Comparison of ENCODE assay signal across 22 cellular contexts in genomic region chr12:112564160-112564559, GRCh38.
A peak's percentile ranks its signal among the peaks of the same experiment; 100 is the strongest.
DNase-seq lines count a peak whose midpoint lies in the region; ATAC-seq and TF ChIP-seq lines count a peak whose summit lies in the region.
"Had no signal": no experiment of that assay in that cellular context is flagged by ENCODE, and none has a peak within 500 bp of the region (broad histone marks: within the 10 kb centered on the region; RNA-seq: fewer than 3 reads in every experiment).

No MANE protein-coding gene starts in this region.

- ATAC-seq in SK-N-SH treated with all-trans-retinoic acid at 6 μM for 48 hours (no peak), HG03439 (IDR thresholded peaks at IDR 0.05; ENCODE audit: unreplicated experiment) (no peak)
- ATAC-seq: activated naive CD8-positive, alpha-beta T cell treated with anti-CD3 and anti-CD28 coated beads, Interleukin-2, amount 50 U/mL, for 24 hours; esophagus mucosa; gastrocnemius medialis; lower lobe of right lung had no signal

- POLR2A ChIA-PET in SK-N-SH (lab: Yijun Ruan, JAX), result no interaction called here

- peak; percentile 24; the same call in 1 of the 2 replicates for TF ChIP-seq CTCF in SK-N-SH (IDR thresholded peaks at IDR 0.05)
- peak; percentile 18 for TF ChIP-seq CTCF in GM13977 (IDR thresholded peaks at IDR 0.05; ENCODE audit: extremely low read depth, insufficient read depth, missing control alignments)
- TF ChIP-seq CTCF in OCI-LY3 (IDR thresholded peaks at IDR 0.05; ENCODE audit: low read depth, low read length), result peak; percentile 33
- TF ChIP-seq CTCF in prostate gland (IDR thresholded peaks at IDR 0.05), result no peak

- H4K20me1 ChIP-seq in SK-N-SH (ENCODE audit: insufficient read depth) (no peaks in the 10 kb centered on the region), OCI-LY3 (ENCODE audit: insufficient read depth, low read length) (no peaks in the 10 kb centered on the region; the same call in 1 of the 2 replicates)

- H3K4me2 ChIP-seq in SK-N-SH (no peak overlapping the region), OCI-LY3 (ENCODE audit: low read length) (no peak overlapping the region)

- H3K9me2 ChIP-seq in SK-N-SH, result no peaks in the 10 kb centered on the region

- TF ChIP-seq RAD21 in SK-N-SH (IDR thresholded peaks at IDR 0.05; ENCODE audit: low read length), result no peak

- TF ChIP-seq EP300 in SK-N-SH (IDR thresholded peaks at IDR 0.05; ENCODE audit: borderline replicate concordance in 1 of 2, low read depth in 1 of 2, low read length in 1 of 2), result no peak

- no peak for DNase-seq in SK-N-SH
- DNase-seq in GM13977 (ENCODE audit: low spot score), result no peak
- peak; percentile 43 for DNase-seq in mesenteric fat pad (ENCODE audit: low spot score)
- DNase-seq in prostate gland (ENCODE audit: low spot score), result no peak
- DNase-seq in NCI-H2081 (lab: John Stamatoyannopoulos, UW), result no peak
- DNase-seq: activated gamma-delta T cell; activated naive CD8-positive, alpha-beta T cell treated with anti-CD3 and anti-CD28 coated beads, Interleukin-2, amount 50 U/mL, for 24 hours; Caco-2; gastrocnemius medialis; Kasumi-1; lower lobe of right lung; NCI-H1092; NCI-H2029; NCI-H446 treated with DMSO at 0.1 percent for 48 hours; small intestine; stimulated activated CD4-positive, alpha-beta T cell treated with anti-CD3 and anti-CD28 coated beads, Interleukin-4, amount 100 ng/mL, for 1 hour had no signal

- H3K36me3 ChIP-seq in SK-N-SH (replicated peaks in 1 of 2; ENCODE audit: control insufficient read depth in 1 of 2, insufficient read depth in 2 of 2, low read length in 1 of 2) (no peaks in the 10 kb centered on the region), OCI-LY3 (replicated peaks; ENCODE audit: low read depth, low read length) (no peaks in the 10 kb centered on the region), prostate gland (no peaks in the 10 kb centered on the region)
- H3K36me3 ChIP-seq: gastrocnemius medialis, lower lobe of right lung, neutrophil, tibial nerve had no signal

- WGBS in SK-N-SH (ENCODE audit: low lambda C conversion rate), result 28% methylated on average over 3 of the region's 6 CpGs
- WGBS in prostate gland, result 54% methylated on average over 6 of the region's 6 CpGs

- H3K4me3 ChIP-seq in SK-N-SH (ENCODE audit: low read depth in 2 of 2, low read length in 1 of 2) (no peak overlapping the region), OCI-LY3 (ENCODE audit: low read length) (no peak overlapping the region), prostate gland (no peak overlapping the region)
- H3K4me3 ChIP-seq: gastrocnemius medialis, lower lobe of right lung, tibial nerve had no signal

- H3K9me3 ChIP-seq in SK-N-SH (no peaks in the 10 kb centered on the region), OCI-LY3 (ENCODE audit: insufficient read depth, low read length) (no peaks in the 10 kb centered on the region), prostate gland (no peaks in the 10 kb centered on the region)
- H3K9me3 ChIP-seq: Caco-2, gastrocnemius medialis, lower lobe of right lung, neutrophil had no signal

- intact Hi-C loops in prostate gland (cut with DNase I), result no loop called here

- in situ Hi-C loops in GM13977 (cut with MboI; ENCODE audit: low pct_unique_long_range_greater_than_20kb, low sequenced_read_pairs, unreplicated experiment), result no loop called here

- H3K9ac ChIP-seq in SK-N-SH (no peak overlapping the region), OCI-LY3 (ENCODE audit: low read length) (no peak overlapping the region)

- no peaks in the 10 kb centered on the region; a peak in 1 of 4 replicates for H3K4me1 ChIP-seq in SK-N-SH (ENCODE audit: control insufficient read depth in 1 of 2, insufficient read depth in 2 of 2, low read depth in 1 of 2, low read length in 1 of 2)
- no peaks in the 10 kb centered on the region for H3K4me1 ChIP-seq in OCI-LY3 (ENCODE audit: low read length)
- H3K4me1 ChIP-seq in prostate gland (replicated peaks), result no peaks in the 10 kb centered on the region
- H3K4me1 ChIP-seq: Caco-2, gastrocnemius medialis, lower lobe of right lung, tibial nerve had no signal

- H3F3A ChIP-seq in SK-N-SH (replicated peaks; ENCODE audit: insufficient read depth), result no peaks in the 10 kb centered on the region

- H2AFZ ChIP-seq in SK-N-SH (ENCODE audit: low read depth) (no peak overlapping the region), OCI-LY3 (ENCODE audit: low read depth, low read length) (no peak overlapping the region)

- TF ChIP-seq POLR2A in prostate gland (IDR thresholded peaks at IDR 0.05), result no peak

- no peaks in the 10 kb centered on the region for H3K79me2 ChIP-seq in SK-N-SH (ENCODE audit: insufficient read depth)
- no peaks in the 10 kb centered on the region for H3K79me2 ChIP-seq in OCI-LY3 (ENCODE audit: low read length)

- H3K27ac ChIP-seq in SK-N-SH (ENCODE audit: low read depth in 2 of 2, low read length in 1 of 2), result no peak overlapping the region
- H3K27ac ChIP-seq in OCI-LY3 (ENCODE audit: low read length), result no peak overlapping the region
- no peak overlapping the region for H3K27ac ChIP-seq in prostate gland
- H3K27ac ChIP-seq: gastrocnemius medialis, lower lobe of right lung, neutrophil, tibial nerve had no signal

- CTCF ChIA-PET in SK-N-SH (lab: Yijun Ruan, JAX), result interaction anchor here (0.6 to 3.2 kb wide), 5 partner anchors 10 to 29 kb away, joined by 3 to 13 read pairs (median 3); no protein-coding TSS in a partner anchor

- no peaks in the 10 kb centered on the region for H3K27me3 ChIP-seq in SK-N-SH (ENCODE audit: insufficient read depth)
- H3K27me3 ChIP-seq in OCI-LY3 (ENCODE audit: low read depth, low read length), result peaks cover 5% of the 10 kb centered on the region; the same call in 1 of the 2 replicates
- no peaks in the 10 kb centered on the region for H3K27me3 ChIP-seq in prostate gland (replicated peaks; ENCODE audit: insufficient read depth)
- H3K27me3 ChIP-seq: gastrocnemius medialis, neutrophil, tibial nerve had no signal

TF ChIP-seq in SK-N-SH, 30 proteins besides CTCF, POLR2A, EP300 and RAD21:
- TF ChIP-seq EZH2phosphoT487 (IDR thresholded peaks at IDR 0.05; ENCODE audit: borderline replicate concordance, low read depth) (no peak), TCF12 (IDR thresholded peaks at IDR 0.05) (no peak), FOXM1 (IDR thresholded peaks at IDR 0.05; ENCODE audit: low read depth) (no peak)

TF ChIP-seq in SK-N-SH treated with all-trans-retinoic acid at 6 μM for 48 hours, 23 proteins besides CTCF, POLR2A, EP300 and RAD21 (continues in another document):
- TF ChIP-seq TCF4 (CRISPR knock-in tag; IDR thresholded peaks at IDR 0.05; ENCODE audit: borderline replicate concordance) (no peak), RARB (CRISPR knock-in tag; IDR thresholded peaks at IDR 0.05) (no peak), ARNTL (CRISPR knock-in tag; IDR thresholded peaks at IDR 0.05; ENCODE audit: borderline replicate concordance, low read depth) (no peak), GLIS3 (CRISPR knock-in tag; IDR thresholded peaks at IDR 0.05) (no peak), ZFP3 (CRISPR knock-in tag; IDR thresholded peaks at IDR 0.05) (no peak), PPARA (CRISPR knock-in tag; IDR thresholded peaks at IDR 0.05; ENCODE audit: borderline replicate concordance) (no peak), CSRNP3 (CRISPR knock-in tag; IDR thresholded peaks at IDR 0.05) (no peak), PATZ1 (CRISPR knock-in tag; IDR thresholded peaks at IDR 0.05; ENCODE audit: borderline replicate concordance) (no peak), TOX (CRISPR knock-in tag; IDR thresholded peaks at IDR 0.05; ENCODE audit: borderline replicate concordance) (no peak), ZNF8 (CRISPR knock-in tag; IDR thresholded peaks at IDR 0.05) (no peak)

Comparison
In these comparisons a context has a peak if more than half of its experiments do, and no peak if none do; other contexts are left out.
1. CTCF ChIP-seq: peak in SK-N-SH (single experiment), GM13977 (single experiment) and OCI-LY3 (single experiment); none in prostate gland (0 of 4).